Comparison of ENCODE assay signal across 8 cellular contexts in the genomic region with DNA sequence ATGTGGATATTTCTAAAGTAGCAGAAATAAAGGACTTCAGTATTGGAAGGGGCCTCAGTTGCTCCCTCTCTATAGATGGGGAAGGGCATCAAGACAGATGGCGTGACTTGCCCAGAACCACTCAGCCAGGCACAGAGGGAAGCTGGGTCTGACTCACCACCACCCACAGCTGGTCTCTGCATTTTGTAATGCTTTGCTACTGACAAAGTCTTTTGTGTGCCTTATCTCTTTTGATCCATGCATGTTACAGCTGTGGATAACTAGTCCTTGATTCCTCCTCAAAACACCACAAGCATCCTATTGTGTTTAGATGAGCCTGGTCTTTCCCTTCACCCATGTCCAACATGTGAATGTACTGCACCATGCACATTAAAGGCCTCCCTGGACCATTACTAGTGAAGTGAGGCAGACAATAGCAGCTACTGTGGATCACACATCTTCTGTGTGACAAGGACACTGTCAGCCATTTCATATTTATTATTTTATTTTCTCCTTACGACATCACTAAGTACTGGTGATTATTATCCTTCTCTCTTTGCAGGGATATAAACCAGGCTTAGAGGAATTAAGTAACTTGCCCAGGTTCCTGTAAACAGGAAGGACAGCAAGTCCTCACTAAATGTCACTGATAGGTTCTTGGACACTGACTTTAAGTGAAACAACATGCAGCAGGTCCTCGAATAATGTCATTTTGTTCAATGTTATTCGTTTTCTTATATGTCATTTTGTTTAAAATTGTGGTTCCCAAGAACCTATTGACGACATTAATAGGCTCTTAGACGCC. TPM values are rescaled to one million over a fixed set of nuclear protein-coding genes. Genes with fewer than 3 reads are reported as not detected.
A peak's percentile ranks its signal among the peaks of the same experiment; 100 is the strongest.
DNase-seq lines count a peak whose midpoint lies in the region; ATAC-seq and TF ChIP-seq lines count a peak whose summit lies in the region.

No MANE protein-coding gene starts in this region.

- H3K27ac Mint-ChIP-seq in T-helper 17 cell = no peak overlapping the region
- no peak overlapping the region for H3K27ac Mint-ChIP-seq in neural progenitor cell

- no peaks in the 10 kb centered on the region for H3F3A ChIP-seq in neural progenitor cell (ENCODE audit: low read depth)

- 69% methylated on average over 6 of the region's 6 CpGs for WGBS in hepatocyte (ENCODE audit: low lambda C conversion rate, missing lambda C conversion rate)

- H3K4me2 ChIP-seq in hepatocyte (no peak overlapping the region), neural progenitor cell (no peak overlapping the region)

- H3K4me3 ChIP-seq in hepatocyte (no peak overlapping the region), neural progenitor cell (no peak overlapping the region)

- no peaks in the 10 kb centered on the region for H3K79me2 ChIP-seq in hepatocyte
- no peaks in the 10 kb centered on the region for H3K79me2 ChIP-seq in neural progenitor cell (ENCODE audit: low read depth)

- in situ Hi-C loops in GM18951 (cut with MboI; ENCODE audit: low sequenced_read_pairs, unreplicated experiment) = no loop called here

- H3K27me3 Mint-ChIP-seq in T-helper 17 cell (no peaks in the 10 kb centered on the region), neural progenitor cell (ENCODE audit: insufficient read depth, low read depth) (peaks cover 5% of the 10 kb centered on the region)

- DNase-seq in CD1c-positive myeloid dendritic cell (ENCODE audit: extremely low spot score) = peak; percentile 91
- no peak for DNase-seq in T-helper 17 cell
- no peak for DNase-seq in hepatocyte (ENCODE audit: low spot score)
- no peak for DNase-seq in NCI-H446 treated with DMSO at 0.1 percent for 48 hours (lab: John Stamatoyannopoulos, UW)
- no peak for DNase-seq in neural progenitor cell (ENCODE audit: low spot score)
- DNase-seq in cerebellar nuclear complex (lab: John Stamatoyannopoulos, UW) = no peak

- no peaks in the 10 kb centered on the region for H3K4me1 ChIP-seq in hepatocyte (ENCODE audit: insufficient read depth)
- H3K4me1 ChIP-seq in neural progenitor cell = no peaks in the 10 kb centered on the region

- H3K4me1 Mint-ChIP-seq in T-helper 17 cell (peaks cover 14% of the 10 kb centered on the region), neural progenitor cell (no peaks in the 10 kb centered on the region)

- no peak overlapping the region for H3K9ac ChIP-seq in neural progenitor cell

- no peaks in the 10 kb centered on the region for H3K9me3 Mint-ChIP-seq in neural progenitor cell

- H3K4me3 Mint-ChIP-seq in T-helper 17 cell = no peak overlapping the region
- no peak overlapping the region for H3K4me3 Mint-ChIP-seq in neural progenitor cell

- H3K36me3 Mint-ChIP-seq in T-helper 17 cell (ENCODE audit: low read depth) (no peaks in the 10 kb centered on the region), neural progenitor cell (no peaks in the 10 kb centered on the region)

- H3K36me3 ChIP-seq in hepatocyte (replicated peaks; ENCODE audit: insufficient read depth, low read depth) (no peaks in the 10 kb centered on the region), neural progenitor cell (no peaks in the 10 kb centered on the region)

- ATAC-seq in HG03175 (IDR thresholded peaks at IDR 0.05; ENCODE audit: unreplicated experiment) = peak; percentile 63
- peak; percentile 32 for ATAC-seq in T-helper 17 cell

- no peaks in the 10 kb centered on the region for H3K9me2 ChIP-seq in hepatocyte (replicated peaks; ENCODE audit: insufficient read depth)

- H2AFZ ChIP-seq in hepatocyte (no peak overlapping the region), neural progenitor cell (replicated peaks) (no peak overlapping the region)

- no peaks in the 10 kb centered on the region for H4K20me1 ChIP-seq in hepatocyte (ENCODE audit: insufficient read depth, poor library complexity, severe bottlenecking)
- H4K20me1 ChIP-seq in neural progenitor cell (ENCODE audit: low read depth) = no peaks in the 10 kb centered on the region

- TF ChIP-seq POLR2A in GM18951 (IDR thresholded peaks at IDR 0.05; ENCODE audit: extremely low read depth, insufficient read depth, insufficient read length) = peak; percentile 9

- H3K27me3 ChIP-seq in hepatocyte (no peaks in the 10 kb centered on the region), neural progenitor cell (no peaks in the 10 kb centered on the region)

- TF ChIP-seq CTCF in hepatocyte (IDR thresholded peaks at IDR 0.05; ENCODE audit: poor library complexity) (no peak), neural progenitor cell (IDR thresholded peaks at IDR 0.05) (no peak)

- H3K9me3 ChIP-seq in T-helper 17 cell (ENCODE audit: control insufficient read depth, low read length, poor library complexity, severe bottlenecking) (no peaks in the 10 kb centered on the region), hepatocyte (ENCODE audit: low read depth) (no peaks in the 10 kb centered on the region), neural progenitor cell (ENCODE audit: low read depth) (no peaks in the 10 kb centered on the region)

- H3K27ac ChIP-seq in hepatocyte (peak overlapping the region; percentile 12), neural progenitor cell (no peak overlapping the region)

RNA-seq across cellular contexts. Expression of a gene that starts 29.6 kb away (rescaled TPM):
- not detected for total RNA-seq in T-helper 17 cell
- not detected in 2 replicates for total RNA-seq in hepatocyte
- polyA plus RNA-seq in hepatocyte = not detected in 2 replicates
- 0.93 TPM in 1 of 2 replicates, not detected in the other for total RNA-seq in neural progenitor cell (ENCODE audit: low replicate concordance)

RNA-seq across cellular contexts. Expression of a gene that starts 44.8 kb away (rescaled TPM):
- total RNA-seq in T-helper 17 cell = 10 to 100 TPM; 30.8 to 61.2 TPM
- 0.76 and 1.1 TPM in 2 replicates for total RNA-seq in hepatocyte
- 1.2 and 2.4 TPM in 2 replicates for polyA plus RNA-seq in hepatocyte
- not detected in 2 replicates for total RNA-seq in neural progenitor cell (ENCODE audit: low replicate concordance)

Comparison
In these comparisons a context has a peak if more than half of its experiments do, and no peak if none do; other contexts are left out.
1. RNA of a gene that starts 44.8 kb away (total RNA-seq): 30.8 to 61.2 TPM in T-helper 17 cell; 0.76 to 1.1 TPM in hepatocyte and not detected in neural progenitor cell; every median in the first group is over 10 times any median in the second.